8 cellular contexts compared by ENCODE assay signal in the genomic region with DNA sequence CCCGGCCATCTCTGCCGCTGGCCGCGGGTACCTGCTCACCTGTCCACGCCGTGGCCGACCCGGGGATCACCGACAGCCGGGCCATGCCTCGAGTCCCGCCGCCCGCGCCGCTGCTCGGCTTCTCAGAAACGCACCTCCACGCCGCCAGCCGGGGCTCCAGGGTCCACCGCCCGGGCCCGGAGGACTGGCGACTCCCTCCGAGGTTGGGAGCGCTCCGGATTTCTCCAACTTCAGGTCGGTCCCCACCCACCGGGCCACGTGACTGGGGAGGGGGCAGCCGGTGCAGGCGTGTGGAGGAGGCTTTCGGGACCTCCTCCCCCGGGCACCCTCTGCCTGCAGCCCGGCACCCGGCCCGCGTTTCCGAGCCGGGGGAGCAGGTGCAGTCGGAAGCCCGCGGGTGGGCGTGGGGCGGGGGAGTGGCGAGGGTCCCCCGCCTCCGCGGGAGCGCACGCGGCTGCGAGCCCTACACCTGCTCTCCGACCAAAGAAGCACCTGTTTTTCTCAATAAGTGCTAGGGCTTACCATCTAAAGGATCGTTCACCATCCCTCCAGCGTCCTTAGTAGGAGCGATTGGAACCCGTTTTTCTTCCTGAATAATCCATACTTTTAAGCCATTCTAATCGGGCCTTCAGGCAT. TPM values are rescaled to one million over a fixed set of nuclear protein-coding genes. Genes with fewer than 3 reads are reported as not detected.
DNase-seq lines count a peak whose midpoint lies in the region; ATAC-seq and TF ChIP-seq lines count a peak whose summit lies in the region.

No MANE protein-coding gene starts in this region.

- no peaks in the 10 kb centered on the region for H3K36me3 ChIP-seq in mucosa of rectum (ENCODE audit: control insufficient read depth in 2 of 2, insufficient read depth in 2 of 2, low read length in 2 of 2)

- TF ChIP-seq CTCF in coronary artery (IDR thresholded peaks at IDR 0.05), result no peak

- H3K9ac ChIP-seq in mucosa of rectum (ENCODE audit: low read depth in 1 of 2, low read length in 2 of 2), result peak overlapping the region in 1 of 2 donors; percentile 48

- H3K27ac ChIP-seq in coronary artery (no peak overlapping the region), mucosa of rectum (ENCODE audit: low read depth in 2 of 2, low read length in 2 of 2) (no peak overlapping the region)

- peak; percentile 17 for ATAC-seq in GM19463 (IDR thresholded peaks at IDR 0.05; ENCODE audit: unreplicated experiment)

- peaks cover 3 to 9% of the 10 kb centered on the region in 2 donors for H3K4me1 ChIP-seq in mucosa of rectum (ENCODE audit: control insufficient read depth in 2 of 2, insufficient read depth in 2 of 2, low read length in 2 of 2)

- no peaks in the 10 kb centered on the region for H3K9me3 ChIP-seq in mucosa of rectum (ENCODE audit: control insufficient read depth in 2 of 2, low read length in 2 of 2)

- H3K4me3 ChIP-seq in coronary artery (peak overlapping the region; percentile 73), mucosa of rectum (ENCODE audit: low read length in 2 of 2) (peak overlapping the region; percentile 20 to 50)

- peaks cover 23 to 33% of the 10 kb centered on the region in 2 donors for H3K27me3 ChIP-seq in mucosa of rectum (ENCODE audit: control insufficient read depth in 2 of 2, insufficient read depth in 2 of 2, low read length in 2 of 2)

- peak; percentile 25 for DNase-seq in T-helper 22 cell (ENCODE audit: low read depth)
- DNase-seq in coronary artery (ENCODE audit: low spot score), result no peak
- DNase-seq in stimulated activated CD8-positive, alpha-beta memory T cell treated with anti-CD3 and anti-CD28 coated beads, Interleukin-4, amount 100 ng/mL, for 48 hours, result no peak
- no peak for DNase-seq in H4 (ENCODE audit: low spot score)
- no peak for DNase-seq in NCI-H510A treated with DMSO at 0.1 percent for 48 hours (lab: John Stamatoyannopoulos, UW)
- no peak for DNase-seq in NCI-H2171 treated with DMSO at 0.1 percent for 48 hours (lab: John Stamatoyannopoulos, UW)

RNA-seq across cellular contexts. Expression of a gene that starts 0.6 kb away (rescaled TPM):
- 26.9 and 28.7 TPM in 2 replicates for total RNA-seq in H4 (2014; rRNA removed; shearing (Covaris generic))

RNA-seq across cellular contexts. Expression of a gene that starts 40.2 kb away (rescaled TPM):
- total RNA-seq in H4 (2014; rRNA removed; shearing (Covaris generic)), result 49.6 and 53.1 TPM in 2 replicates
